In genomic region chr22:20959578-20960461, GRCh38 we compare ENCODE assay signal across 24 cellular contexts. TPM values are rescaled to one million over a fixed set of nuclear protein-coding genes. Genes with fewer than 3 reads are reported as not detected.
"Had no signal": no experiment of that assay in that cellular context is flagged by ENCODE, and none has a peak within 500 bp of the region (broad histone marks: within the 10 kb centered on the region; RNA-seq: fewer than 3 reads in every experiment).

No MANE protein-coding gene starts in this region.

- H3K4me3 Mint-ChIP-seq: activated naive CD8-positive, alpha-beta T cell; activated T-helper 17 cell treated with anti-CD3 and anti-CD28 coated beads, Interleukin-2, amount 50 U/mL, for 72 hours; dendritic cell treated with granulocyte-macrophage colony-stimulating factor and Interleukin-4, amounts not matched to agents 40 ng/mL and 50 ng/mL, for 4 days; naive thymus-derived CD8-positive, alpha-beta T cell; stimulated activated memory B cell treated with anti-CD40 and anti-IgM and Interleukin-4, amounts not matched to agents 10 μg/mL and 1 μg/mL and 100 μg/mL, for 72 hours; T-cell; T-helper 2 cell treated with Interferon-gamma antibody and Interleukin-4, amounts not matched to agents 5 μg/mL and 100 μg/mL, for 36 hours had no signal

- ATAC-seq: activated T-helper 17 cell treated with anti-CD3 and anti-CD28 coated beads, Interleukin-2, amount 50 U/mL, for 72 hours; naive thymus-derived CD8-positive, alpha-beta T cell; right lobe of liver; stimulated activated memory B cell treated with anti-CD40 and anti-IgM and Interleukin-4, amounts not matched to agents 10 μg/mL and 1 μg/mL and 100 μg/mL, for 72 hours; T-cell had no signal

- H3K4me3 ChIP-seq: adrenal gland, ascending aorta, lung, right lobe of liver, skin epidermis, stomach, suprapubic skin, tibial nerve had no signal

- H3K36me3 Mint-ChIP-seq: activated naive CD8-positive, alpha-beta T cell; stimulated activated memory B cell treated with anti-CD40 and anti-IgM and Interleukin-4, amounts not matched to agents 10 μg/mL and 1 μg/mL and 100 μg/mL, for 72 hours; T-cell had no signal

- H3K27ac Mint-ChIP-seq: activated naive CD8-positive, alpha-beta T cell; activated T-helper 17 cell treated with anti-CD3 and anti-CD28 coated beads, Interleukin-2, amount 50 U/mL, for 72 hours; dendritic cell treated with granulocyte-macrophage colony-stimulating factor and Interleukin-4, amounts not matched to agents 40 ng/mL and 50 ng/mL, for 4 days; naive thymus-derived CD8-positive, alpha-beta T cell; stimulated activated memory B cell treated with anti-CD40 and anti-IgM and Interleukin-4, amounts not matched to agents 10 μg/mL and 1 μg/mL and 100 μg/mL, for 72 hours; T-cell; T-helper 2 cell treated with Interferon-gamma antibody and Interleukin-4, amounts not matched to agents 5 μg/mL and 100 μg/mL, for 36 hours had no signal

- H3K4me1 Mint-ChIP-seq: activated T-helper 17 cell treated with anti-CD3 and anti-CD28 coated beads, Interleukin-2, amount 50 U/mL, for 72 hours had no signal

- DNase-seq: activated T-cell treated with anti-CD3 and anti-CD28 coated beads, Interleukin-2, amount 50 U/mL, for 1 hour; adrenal gland; brain microvascular endothelial cell; caudate nucleus; effector CD8-positive, alpha-beta T cell; erythroblast; foreskin fibroblast; kidney; naive thymus-derived CD8-positive, alpha-beta T cell; occipital lobe; stimulated activated CD4-positive, alpha-beta T cell treated with anti-CD3 and anti-CD28 coated beads, Interleukin-2, amount 100 ng/mL, for 24 hours; stomach; T-cell had no signal

- H3K27me3 ChIP-seq: adrenal gland, right lobe of liver, suprapubic skin had no signal

- H3K9me3 ChIP-seq: adrenal gland, ascending aorta, right lobe of liver, stomach, suprapubic skin, tibial nerve had no signal

- H3K27ac ChIP-seq: adrenal gland, ascending aorta, brain microvascular endothelial cell, right lobe of liver, skin epidermis, stomach, suprapubic skin, tibial nerve had no signal

- H3K9me3 Mint-ChIP-seq: activated T-helper 17 cell treated with anti-CD3 and anti-CD28 coated beads, Interleukin-2, amount 50 U/mL, for 72 hours; dendritic cell treated with granulocyte-macrophage colony-stimulating factor and Interleukin-4, amounts not matched to agents 40 ng/mL and 50 ng/mL, for 4 days; naive thymus-derived CD8-positive, alpha-beta T cell; stimulated activated memory B cell treated with anti-CD40 and anti-IgM and Interleukin-4, amounts not matched to agents 10 μg/mL and 1 μg/mL and 100 μg/mL, for 72 hours; T-cell; T-helper 2 cell treated with Interferon-gamma antibody and Interleukin-4, amounts not matched to agents 5 μg/mL and 100 μg/mL, for 36 hours had no signal

- H3K36me3 ChIP-seq: adrenal gland, ascending aorta, brain microvascular endothelial cell, right lobe of liver, stomach, suprapubic skin, tibial nerve had no signal

RNA-seq across cellular contexts. Expression of gene AIFM3, which starts 7.2 kb away (rescaled TPM):
- total RNA-seq: activated T-helper 17 cell treated with anti-CD3 and anti-CD28 coated beads, Interleukin-2, amount 50 U/mL, for 72 hours; ascending aorta had no signal

RNA-seq across cellular contexts. Expression of gene P2RX6, which starts 55.1 kb away (rescaled TPM):
- total RNA-seq: ascending aorta, occipital lobe had no signal
